8 cellular contexts compared by ENCODE assay signal in genomic region chr1:94540440-94541174, GRCh38.
A peak's percentile ranks its signal among the peaks of the same experiment; 100 is the strongest.
DNase-seq lines count a peak whose midpoint lies in the region; ATAC-seq and TF ChIP-seq lines count a peak whose summit lies in the region.

No MANE protein-coding gene starts in this region.

- no peaks in the 10 kb centered on the region for H3K27me3 ChIP-seq in parathyroid adenoma (ENCODE audit: control insufficient read depth, insufficient read depth, low read length)

- DNase-seq in ELR (ENCODE audit: low read depth) (peak; percentile 42), SK-N-MC (ENCODE audit: low read depth, low spot score) (no peak), fibroblast of pulmonary artery (ENCODE audit: low read depth) (no peak), head of caudate nucleus (no peak)

- H3K27ac ChIP-seq in SK-N-MC (no peak overlapping the region), parathyroid adenoma (peak overlapping the region; percentile 91)

- ATAC-seq in HG03108 (IDR thresholded peaks at IDR 0.05; ENCODE audit: unreplicated experiment) (no peak), HG03520 (IDR thresholded peaks at IDR 0.05; ENCODE audit: unreplicated experiment) (no peak), HG03025 (IDR thresholded peaks at IDR 0.05; ENCODE audit: low FRiP score, unreplicated experiment) (no peak)

- H3K36me3 ChIP-seq in SK-N-MC (ENCODE audit: insufficient read depth, low read length) = peaks cover 23% of the 10 kb centered on the region
- H3K36me3 ChIP-seq in parathyroid adenoma (ENCODE audit: control insufficient read depth, insufficient read depth, low read length) = no peaks in the 10 kb centered on the region

- no peaks in the 10 kb centered on the region for H3K9me3 ChIP-seq in SK-N-MC (ENCODE audit: low read depth, low read length)
- H3K9me3 ChIP-seq in parathyroid adenoma (ENCODE audit: control insufficient read depth, low read length) = no peaks in the 10 kb centered on the region

- H3K4me2 ChIP-seq in parathyroid adenoma (ENCODE audit: low read length) = peak overlapping the region; percentile 89

- H3K9ac ChIP-seq in SK-N-MC (ENCODE audit: insufficient read length) = peak overlapping the region; percentile 72
- H3K9ac ChIP-seq in parathyroid adenoma = peak overlapping the region; percentile 89

- no peaks in the 10 kb centered on the region for H3K79me2 ChIP-seq in parathyroid adenoma

- no peak for TF ChIP-seq CTCF in fibroblast of pulmonary artery (IDR thresholded peaks at IDR 0.05; ENCODE audit: low read length, missing control alignments)
- no peak for TF ChIP-seq CTCF in parathyroid adenoma (IDR thresholded peaks at IDR 0.05)

- intact Hi-C loops in head of caudate nucleus (cut with DNase I) = loop anchor here (5.0 kb wide), 1 partner anchor 52 kb away; no protein-coding TSS in a partner anchor

- peak overlapping the region; percentile 76 for H2AFZ ChIP-seq in parathyroid adenoma

- H3K4me3 ChIP-seq in SK-N-MC (peak overlapping the region; percentile 89), fibroblast of pulmonary artery (replicated peaks; ENCODE audit: low read depth, low read length) (peak overlapping the region; percentile 67), parathyroid adenoma (ENCODE audit: low read depth, low read length) (peak overlapping the region; percentile 80)

- H3K4me1 ChIP-seq in parathyroid adenoma = peaks cover 12% of the 10 kb centered on the region
